In genomic region chr14:24252289-24253124, GRCh38 we compare ENCODE assay signal across 1 cellular context.
TF ChIP-seq lines count a peak whose summit lies in the region.

No MANE protein-coding gene starts in this region.

TF ChIP-seq in HepG2, 621 proteins besides CTCF, POLR2A, EP300 and RAD21 (continued from another document and continues in another):
- TF ChIP-seq MTF2 (CRISPR knock-in tag; IDR thresholded peaks at IDR 0.05; ENCODE audit: borderline replicate concordance) (no peak), YEATS4 (CRISPR knock-in tag; IDR thresholded peaks at IDR 0.05; ENCODE audit: borderline replicate concordance) (no peak; the same call in 1 of the 2 replicates), ZNF276 (CRISPR knock-in tag; IDR thresholded peaks at IDR 0.05; ENCODE audit: low read depth) (no peak), SIN3A (IDR thresholded peaks at IDR 0.05; ENCODE audit: borderline replicate concordance, low read depth, low read length) (peak; percentile 61; the same call in 1 of the 2 replicates), ZNF547 (CRISPR knock-in tag; IDR thresholded peaks at IDR 0.05) (0 out of 2 replicates have a peak, but pooled peaks have one; percentile 13), XRCC5 (optimal IDR thresholded peaks at IDR 0.05; ENCODE audit: low read length) (peak; percentile 51), PCBP1 (IDR thresholded peaks at IDR 0.05; ENCODE audit: borderline replicate concordance, low read depth, low read length) (no peak), ZNF800 (CRISPR knock-in tag; IDR thresholded peaks at IDR 0.05) (no peak), SALL1 (CRISPR knock-in tag; IDR thresholded peaks at IDR 0.05) (peak; percentile 74), ZNF431 (CRISPR knock-in tag; IDR thresholded peaks at IDR 0.05; ENCODE audit: borderline replicate concordance, low read depth) (0 out of 2 replicates have a peak, but pooled peaks have one; percentile 65), ZMYM3 (CRISPR knock-in tag; IDR thresholded peaks at IDR 0.05) (peak; percentile 63), THAP11 (CRISPR knock-in tag; IDR thresholded peaks at IDR 0.05) (peak; percentile 71), ZNF333 (CRISPR knock-in tag; IDR thresholded peaks at IDR 0.05; ENCODE audit: borderline replicate concordance) (no peak), ZMYM4 (CRISPR knock-in tag; IDR thresholded peaks at IDR 0.05) (no peak; the same call in 1 of the 2 replicates), RFX1 (IDR thresholded peaks at IDR 0.05) (no peak), SATB2 (CRISPR knock-in tag; IDR thresholded peaks at IDR 0.05) (no peak; the same call in 1 of the 2 replicates), KLF13 (CRISPR knock-in tag; IDR thresholded peaks at IDR 0.05) (no peak), PHF20 (CRISPR knock-in tag; IDR thresholded peaks at IDR 0.05) (peak; percentile 64; the same call in 1 of the 2 replicates), MIXL1 (CRISPR knock-in tag; IDR thresholded peaks at IDR 0.05) (no peak), ZKSCAN5 (CRISPR knock-in tag; IDR thresholded peaks at IDR 0.05) (no peak), RFXANK (CRISPR knock-in tag; IDR thresholded peaks at IDR 0.05) (no peak), GFI1 (CRISPR knock-in tag; IDR thresholded peaks at IDR 0.05; ENCODE audit: borderline replicate concordance) (no peak), ISL2 (CRISPR knock-in tag; IDR thresholded peaks at IDR 0.05) (no peak), AKNA (CRISPR knock-in tag; IDR thresholded peaks at IDR 0.05; ENCODE audit: borderline replicate concordance) (no peak), ELF3 (CRISPR knock-in tag; IDR thresholded peaks at IDR 0.05) (peak; percentile 90), ZNF891 (CRISPR knock-in tag; IDR thresholded peaks at IDR 0.05) (no peak), SRSF1 (optimal IDR thresholded peaks at IDR 0.05; ENCODE audit: low read depth, low read length) (no peak), DR1 (CRISPR knock-in tag; IDR thresholded peaks at IDR 0.05) (no peak), ZFP91 (CRISPR knock-in tag; IDR thresholded peaks at IDR 0.05; ENCODE audit: borderline replicate concordance) (no peak; the same call in 1 of the 2 replicates), ZFP82 (CRISPR knock-in tag; IDR thresholded peaks at IDR 0.05; ENCODE audit: borderline replicate concordance) (no peak), ZNF775 (CRISPR knock-in tag; IDR thresholded peaks at IDR 0.05; ENCODE audit: borderline replicate concordance) (no peak), MYC (CRISPR knock-in tag; IDR thresholded peaks at IDR 0.05; ENCODE audit: borderline replicate concordance) (peak; percentile 71), GMEB1 (CRISPR knock-in tag; IDR thresholded peaks at IDR 0.05; ENCODE audit: borderline replicate concordance) (no peak), ZZZ3 (CRISPR knock-in tag; IDR thresholded peaks at IDR 0.05; ENCODE audit: borderline replicate concordance) (peak; percentile 48; the same call in 1 of the 2 replicates), ZSCAN21 (CRISPR knock-in tag; IDR thresholded peaks at IDR 0.05; ENCODE audit: borderline replicate concordance) (peak; percentile 54; the same call in 1 of the 2 replicates), RFX3 (CRISPR knock-in tag; IDR thresholded peaks at IDR 0.05) (no peak), ZNF720 (CRISPR knock-in tag; IDR thresholded peaks at IDR 0.05) (no peak), GPBP1L1 (CRISPR knock-in tag; IDR thresholded peaks at IDR 0.05) (no peak), SKIL (CRISPR knock-in tag; IDR thresholded peaks at IDR 0.05; ENCODE audit: borderline replicate concordance) (no peak), SIX1 (CRISPR knock-in tag; IDR thresholded peaks at IDR 0.05; ENCODE audit: borderline replicate concordance) (peak; percentile 28; the same call in 1 of the 2 replicates), HMGXB3 (CRISPR knock-in tag; IDR thresholded peaks at IDR 0.05; ENCODE audit: borderline replicate concordance) (peak; percentile 64), FOXP1 (IDR thresholded peaks at IDR 0.05) (no peak), FOXP1 (CRISPR knock-in tag; IDR thresholded peaks at IDR 0.05) (no peak; the same call in 1 of the 2 replicates)
